8 cellular contexts compared by ENCODE assay signal in the genomic region with DNA sequence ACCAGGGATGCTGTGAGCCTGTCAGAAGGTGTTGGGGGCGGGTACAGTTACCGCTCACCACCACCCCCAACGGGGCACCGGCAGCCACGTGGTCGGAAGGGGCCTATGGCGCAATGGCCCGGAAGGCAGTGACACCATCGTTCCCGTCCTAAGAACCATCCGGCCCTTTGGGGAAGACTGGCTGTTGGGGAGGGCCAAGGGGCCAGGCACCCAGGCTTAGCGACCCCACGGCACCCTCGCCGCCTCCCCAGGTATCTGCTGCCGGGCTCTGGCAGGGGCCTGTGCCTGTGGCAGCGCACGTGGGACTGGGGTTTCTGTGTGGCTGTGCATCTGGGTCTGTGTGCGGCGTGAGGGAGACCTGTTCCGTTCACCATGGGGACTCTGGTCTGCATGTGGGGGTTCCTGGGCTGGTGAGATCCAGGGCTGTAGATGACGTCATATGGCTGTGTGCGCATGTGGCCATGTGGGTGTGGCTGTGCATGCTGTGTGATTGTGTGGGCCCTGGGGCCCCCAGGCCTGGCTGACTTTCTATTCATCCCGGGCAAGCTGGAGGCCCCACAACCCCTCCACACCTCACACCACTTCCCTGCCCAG. TPM values are rescaled to one million over a fixed set of nuclear protein-coding genes. Genes with fewer than 3 reads are reported as not detected.
DNase-seq lines count a peak whose midpoint lies in the region; ATAC-seq and TF ChIP-seq lines count a peak whose summit lies in the region.

No MANE protein-coding gene starts in this region.

- H3K4me3 Mint-ChIP-seq in type B pancreatic cell (no peak overlapping the region), endothelial cell (ENCODE audit: unreplicated experiment) (no peak overlapping the region)

- H3K27ac ChIP-seq in coronary artery (peak overlapping the region in 1 of 2 donors; percentile 70), spleen (peak overlapping the region; percentile 71 to 98 (median 96))

- H3K27me3 ChIP-seq in spleen (replicated peaks in 1 of 7), result no peaks in the 10 kb centered on the region

- 19 to 37% (median 27%) methylated on average over 8 to 24 of the region's 24 CpGs for WGBS in spleen, 5 donors

- intact Hi-C loops in spleen (cut with DNase I; ENCODE audit: low total_unique reads), result loop anchor here (10.0 kb wide), 1 partner anchor 219 kb away; no protein-coding TSS in a partner anchor

- TF ChIP-seq POLR2A in spleen (IDR thresholded peaks at IDR 0.05), result peak; percentile 10 to 38 (median 27)

- TF ChIP-seq CTCF in coronary artery (IDR thresholded peaks at IDR 0.05) (no peak), spleen (IDR thresholded peaks at IDR 0.05 in 8 of 11, conservative IDR thresholded peaks at IDR 0.05 in 3 of 11) (peak in 1 of 11 experiments; percentile 13), type B pancreatic cell (conservative IDR thresholded peaks at IDR 0.05) (no peak), endothelial cell (IDR thresholded peaks at IDR 0.05; ENCODE audit: unreplicated experiment) (no peak)

- peaks cover 5% of the 10 kb centered on the region for H3K27me3 Mint-ChIP-seq in type B pancreatic cell
- H3K27me3 Mint-ChIP-seq in endothelial cell (ENCODE audit: unreplicated experiment), result peaks cover 7% of the 10 kb centered on the region

- peaks cover 0 to 35% (median 0%) of the 10 kb centered on the region in 6 donors for H3K36me3 ChIP-seq in spleen

- H3K4me1 ChIP-seq in spleen, result peaks cover 9 to 100% (median 52%) of the 10 kb centered on the region in 6 donors

- H3K9me3 Mint-ChIP-seq in type B pancreatic cell (no peaks in the 10 kb centered on the region), endothelial cell (ENCODE audit: unreplicated experiment) (no peaks in the 10 kb centered on the region)

- H3K27ac Mint-ChIP-seq in type B pancreatic cell, result no peak overlapping the region
- no peak overlapping the region for H3K27ac Mint-ChIP-seq in endothelial cell (ENCODE audit: unreplicated experiment)

- H3K4me3 ChIP-seq in coronary artery (peak overlapping the region; percentile 56), spleen (peak overlapping the region; percentile 39 to 73 (median 53))

- H3K4me1 Mint-ChIP-seq in type B pancreatic cell (ENCODE audit: unreplicated experiment), result peaks cover 7% of the 10 kb centered on the region
- H3K4me1 Mint-ChIP-seq in endothelial cell (ENCODE audit: unreplicated experiment), result no peaks in the 10 kb centered on the region

- H3K36me3 Mint-ChIP-seq in type B pancreatic cell (no peaks in the 10 kb centered on the region), endothelial cell (ENCODE audit: low read depth, unreplicated experiment) (no peaks in the 10 kb centered on the region)

- ATAC-seq in GM19023 (IDR thresholded peaks at IDR 0.05; ENCODE audit: unreplicated experiment) (peak; percentile 68), HG03175 (IDR thresholded peaks at IDR 0.05; ENCODE audit: unreplicated experiment) (peak; percentile 70)

- no peaks in the 10 kb centered on the region for H3K9me3 ChIP-seq in spleen

- peak; percentile 60 to 73 (median 72) for DNase-seq in activated CD4-positive, CD25-positive, alpha-beta regulatory T cell (lab: John Stamatoyannopoulos, UW)
- DNase-seq in coronary artery (ENCODE audit: low spot score), result no peak
- peak; percentile 98 for DNase-seq in spleen
- no peak for DNase-seq in type B pancreatic cell (ENCODE audit: extremely low spot score, unreplicated experiment)
- no peak for DNase-seq in NCI-H226
- no peak for DNase-seq in endothelial cell (ENCODE audit: low spot score)

RNA-seq across cellular contexts. Expression of a gene that starts 0.7 kb away (rescaled TPM):
- total RNA-seq in spleen (10 to 100 TPM in 2 of 7 donors, 1 to 10 TPM in 5; 2.1 to 16.8 (median 4.5) TPM), type B pancreatic cell (ENCODE audit: low replicate concordance) (not detected in 2 replicates), endothelial cell (ENCODE audit: unreplicated experiment) (not detected)
- 1 to 10 TPM; 1.2 to 2.1 (median 1.7) TPM for polyA plus RNA-seq in spleen

RNA-seq across cellular contexts. Expression of a gene that starts 19.4 kb away (rescaled TPM):
- total RNA-seq in spleen, result 1 to 10 TPM in 3 of 7 donors, under 1 TPM in 2, not detected in 2; 0.32 to 3.2 (median 2.3) TPM
- under 1 TPM; 0.21 to 0.77 (median 0.24) TPM for polyA plus RNA-seq in spleen
- total RNA-seq in type B pancreatic cell (ENCODE audit: low replicate concordance), result 3.8 and 9.8 TPM in 2 replicates
- 0.23 TPM for total RNA-seq in endothelial cell (ENCODE audit: unreplicated experiment)

RNA-seq across cellular contexts. Expression of a gene that starts 23.4 kb away (rescaled TPM):
- total RNA-seq in spleen (10 to 100 TPM in 5 of 7 donors, 1 to 10 TPM in 2; 7.4 to 18.9 (median 14.6) TPM), type B pancreatic cell (ENCODE audit: low replicate concordance) (11.4 TPM in 2 replicates), endothelial cell (ENCODE audit: unreplicated experiment) (17.2 TPM)
- polyA plus RNA-seq in spleen, result 10 to 100 TPM in 2 of 3 donors, 1 to 10 TPM in 1; 5.6 to 12.8 (median 12.0) TPM

Comparison
In these comparisons a context has a peak if more than half of its experiments do, and no peak if none do; other contexts are left out.
1. DNase-seq: peak in activated CD4-positive, CD25-positive, alpha-beta regulatory T cell (4 of 4) and spleen (single experiment); none in coronary artery (single experiment), type B pancreatic cell (single experiment), NCI-H226 (single experiment) and endothelial cell (single experiment).